Comparison of ENCODE assay signal across 8 cellular contexts in genomic region chr14:100567009-100567876, GRCh38. TPM values are rescaled to one million over a fixed set of nuclear protein-coding genes. Genes with fewer than 3 reads are reported as not detected.
A peak's percentile ranks its signal among the peaks of the same experiment; 100 is the strongest.
DNase-seq lines count a peak whose midpoint lies in the region; ATAC-seq and TF ChIP-seq lines count a peak whose summit lies in the region.

No MANE protein-coding gene starts in this region.

- H3K36me3 ChIP-seq in mesodermal cell (ENCODE audit: control insufficient read depth, insufficient read depth, low read length) = no peaks in the 10 kb centered on the region
- H3K36me3 ChIP-seq in upper lobe of left lung = no peaks in the 10 kb centered on the region

- peaks cover 67% of the 10 kb centered on the region for H3K27me3 Mint-ChIP-seq in brain

- H3K9me3 ChIP-seq in mesodermal cell (ENCODE audit: control insufficient read depth, low read length) (no peaks in the 10 kb centered on the region), upper lobe of left lung (no peaks in the 10 kb centered on the region)

- H3K4me1 Mint-ChIP-seq in brain = peaks cover 36% of the 10 kb centered on the region

- no peak overlapping the region for H3K27ac ChIP-seq in mesodermal cell (ENCODE audit: low read depth, low read length, severe bottlenecking)
- no peak overlapping the region for H3K27ac ChIP-seq in upper lobe of left lung

- H3K27me3 ChIP-seq in upper lobe of left lung = peaks cover 0 to 42% (median 21%) of the 10 kb centered on the region in 4 donors

- H3K4me3 ChIP-seq in mesodermal cell (ENCODE audit: extremely low read depth, insufficient read depth, low read length, poor library complexity, severe bottlenecking) (peak overlapping the region; percentile 38), upper lobe of left lung (peak overlapping the region in 3 of 4 donors; percentile 28 to 50 (median 35))

- no peak for TF ChIP-seq POLR2A in upper lobe of left lung (IDR thresholded peaks at IDR 0.05)

- DNase-seq in Right ventricle myocardium superior (no peak), cardiac septum (ENCODE audit: low spot score) (no peak), upper lobe of left lung (peak in 1 of 2 donors; percentile 72), NCI-H226 (no peak), SIG-M5 treated with dmso at 0.1 percent for 504 hours (lab: John Stamatoyannopoulos, UW; ENCODE audit: unreplicated experiment) (no peak)

- H3K36me3 Mint-ChIP-seq in brain = no peaks in the 10 kb centered on the region

- TF ChIP-seq CTCF in brain (conservative IDR thresholded peaks at IDR 0.05) (no peak), upper lobe of left lung (IDR thresholded peaks at IDR 0.05) (no peak)

- TF ChIP-seq EP300 in upper lobe of left lung (IDR thresholded peaks at IDR 0.05) = no peak

- peaks cover 11% of the 10 kb centered on the region for H3K4me1 ChIP-seq in mesodermal cell (ENCODE audit: control insufficient read depth, insufficient read depth, low read length, poor library complexity, severe bottlenecking)
- peaks cover 18 to 26% (median 21%) of the 10 kb centered on the region in 4 donors for H3K4me1 ChIP-seq in upper lobe of left lung

- no peak overlapping the region for H3K27ac Mint-ChIP-seq in brain

- peaks cover 0 to 5% (median 0%) of the 10 kb centered on the region in 5 experiments for H3K9me3 Mint-ChIP-seq in brain

- WGBS in mesodermal cell (ENCODE audit: insufficient coverage in 2 of 2), 2 experiments = 6 to 11% methylated on average over 23 to 44 of the region's 70 CpGs
- WGBS in upper lobe of left lung, 2 donors = 0 to 6% methylated on average over 2 to 24 of the region's 70 CpGs

- H3K4me3 Mint-ChIP-seq in brain = peak overlapping the region; percentile 37 to 75 (median 56)

- ATAC-seq in Right ventricle myocardium superior (ENCODE audit: poor library complexity) (peak; percentile 24), upper lobe of left lung (ENCODE audit: low FRiP score in 2 of 2) (no peak), HG03097 (IDR thresholded peaks at IDR 0.05; ENCODE audit: low FRiP score, unreplicated experiment) (no peak)

- intact Hi-C loops in Right ventricle myocardium superior (cut with DNase I) (no loop called here), cardiac septum (cut with DNase I) (no loop called here)

RNA-seq across cellular contexts. Expression of gene BEGAIN, which starts 20.0 kb away (rescaled TPM):
- total RNA-seq in Right ventricle myocardium superior (0.46 TPM), cardiac septum (1.2 TPM), upper lobe of left lung (1 to 10 TPM in 3 of 6 donors, under 1 TPM in 3; under 0.01 to 2.0 (median 0.88) TPM)
- polyA plus RNA-seq in brain (ENCODE audit: insufficient read depth, low read depth, low replicate concordance) = 19.3 TPM
- polyA plus RNA-seq in mesodermal cell (2013, experiment 1 of 2) = 2.0 TPM
- 2.0 TPM for polyA plus RNA-seq in mesodermal cell (2013, experiment 2 of 2)
